In the genomic region with DNA sequence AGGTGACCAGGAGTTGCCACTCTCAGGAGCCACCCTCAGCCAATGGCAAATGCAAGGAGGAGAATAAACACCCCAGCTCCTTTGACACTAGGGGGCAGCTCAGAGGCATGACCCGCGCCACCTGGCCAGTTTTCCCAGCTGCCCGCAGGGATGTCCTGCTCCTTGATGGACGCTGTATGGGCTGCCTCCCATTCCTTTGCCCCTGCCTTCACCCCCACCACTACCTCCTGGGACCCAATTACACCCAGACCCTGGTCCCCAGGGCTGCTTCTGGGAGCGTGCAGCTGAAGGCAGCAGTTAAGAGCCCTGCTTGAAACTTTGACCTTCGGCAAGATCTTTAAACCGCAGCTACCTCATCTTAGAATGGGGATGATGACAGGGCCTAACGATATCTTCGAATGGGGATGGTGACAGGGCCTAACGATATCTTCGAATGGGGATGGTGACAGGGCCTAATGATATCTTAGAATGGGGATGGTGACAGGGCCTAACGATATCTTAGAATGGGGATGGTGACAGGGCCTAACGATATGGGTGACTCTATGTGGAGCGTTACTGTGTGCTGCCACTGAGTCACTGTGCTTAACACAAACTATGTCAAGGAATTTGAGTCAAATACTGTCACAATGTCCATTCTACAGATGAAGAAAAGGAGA, we compare ENCODE assay signal across 2 cellular contexts.
TF ChIP-seq lines count a peak whose summit lies in the region.

No MANE protein-coding gene starts in this region.

TF ChIP-seq in SK-N-SH, 30 proteins besides CTCF, POLR2A, EP300 and RAD21 (continued from another document):
- TF ChIP-seq, protein P1, sequence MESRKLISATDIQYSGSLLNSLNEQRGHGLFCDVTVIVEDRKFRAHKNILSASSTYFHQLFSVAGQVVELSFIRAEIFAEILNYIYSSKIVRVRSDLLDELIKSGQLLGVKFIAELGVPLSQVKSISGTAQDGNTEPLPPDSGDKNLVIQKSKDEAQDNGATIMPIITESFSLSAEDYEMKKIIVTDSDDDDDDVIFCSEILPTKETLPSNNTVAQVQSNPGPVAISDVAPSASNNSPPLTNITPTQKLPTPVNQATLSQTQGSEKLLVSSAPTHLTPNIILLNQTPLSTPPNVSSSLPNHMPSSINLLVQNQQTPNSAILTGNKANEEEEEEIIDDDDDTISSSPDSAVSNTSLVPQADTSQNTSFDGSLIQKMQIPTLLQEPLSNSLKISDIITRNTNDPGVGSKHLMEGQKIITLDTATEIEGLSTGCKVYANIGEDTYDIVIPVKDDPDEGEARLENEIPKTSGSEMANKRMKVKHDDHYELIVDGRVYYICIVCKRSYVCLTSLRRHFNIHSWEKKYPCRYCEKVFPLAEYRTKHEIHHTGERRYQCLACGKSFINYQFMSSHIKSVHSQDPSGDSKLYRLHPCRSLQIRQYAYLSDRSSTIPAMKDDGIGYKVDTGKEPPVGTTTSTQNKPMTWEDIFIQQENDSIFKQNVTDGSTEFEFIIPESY (IDR thresholded peaks at IDR 0.05; ENCODE audit: borderline replicate concordance, low read depth) = no peak
- TF ChIP-seq SIN3A (IDR thresholded peaks at IDR 0.05; ENCODE audit: borderline replicate concordance, low read depth, low read length) (no peak), TCF12 (IDR thresholded peaks at IDR 0.05) (no peak), EZH2phosphoT487 (IDR thresholded peaks at IDR 0.05; ENCODE audit: borderline replicate concordance, low read depth) (no peak)
- TF ChIP-seq, protein P2, sequence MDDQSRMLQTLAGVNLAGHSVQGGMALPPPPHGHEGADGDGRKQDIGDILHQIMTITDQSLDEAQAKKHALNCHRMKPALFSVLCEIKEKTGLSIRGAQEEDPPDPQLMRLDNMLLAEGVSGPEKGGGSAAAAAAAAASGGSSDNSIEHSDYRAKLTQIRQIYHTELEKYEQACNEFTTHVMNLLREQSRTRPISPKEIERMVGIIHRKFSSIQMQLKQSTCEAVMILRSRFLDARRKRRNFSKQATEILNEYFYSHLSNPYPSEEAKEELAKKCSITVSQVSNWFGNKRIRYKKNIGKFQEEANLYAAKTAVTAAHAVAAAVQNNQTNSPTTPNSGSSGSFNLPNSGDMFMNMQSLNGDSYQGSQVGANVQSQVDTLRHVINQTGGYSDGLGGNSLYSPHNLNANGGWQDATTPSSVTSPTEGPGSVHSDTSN (IDR thresholded peaks at IDR 0.05) = no peak

TF ChIP-seq in SK-N-SH treated with all-trans-retinoic acid at 6 μM for 48 hours, 23 proteins besides CTCF, POLR2A, EP300 and RAD21 (continued from another document):
- TF ChIP-seq POU6F1 (CRISPR knock-in tag; IDR thresholded peaks at IDR 0.05; ENCODE audit: borderline replicate concordance, low read depth) (no peak), CSRNP3 (CRISPR knock-in tag; IDR thresholded peaks at IDR 0.05) (no peak)
TF ChIP-seq in SK-N-SH treated with all-trans-retinoic acid at 6 μM for 48 hours: peak in this region for 0.
